Comparison of ENCODE assay signal across 7 cellular contexts in the genomic region with DNA sequence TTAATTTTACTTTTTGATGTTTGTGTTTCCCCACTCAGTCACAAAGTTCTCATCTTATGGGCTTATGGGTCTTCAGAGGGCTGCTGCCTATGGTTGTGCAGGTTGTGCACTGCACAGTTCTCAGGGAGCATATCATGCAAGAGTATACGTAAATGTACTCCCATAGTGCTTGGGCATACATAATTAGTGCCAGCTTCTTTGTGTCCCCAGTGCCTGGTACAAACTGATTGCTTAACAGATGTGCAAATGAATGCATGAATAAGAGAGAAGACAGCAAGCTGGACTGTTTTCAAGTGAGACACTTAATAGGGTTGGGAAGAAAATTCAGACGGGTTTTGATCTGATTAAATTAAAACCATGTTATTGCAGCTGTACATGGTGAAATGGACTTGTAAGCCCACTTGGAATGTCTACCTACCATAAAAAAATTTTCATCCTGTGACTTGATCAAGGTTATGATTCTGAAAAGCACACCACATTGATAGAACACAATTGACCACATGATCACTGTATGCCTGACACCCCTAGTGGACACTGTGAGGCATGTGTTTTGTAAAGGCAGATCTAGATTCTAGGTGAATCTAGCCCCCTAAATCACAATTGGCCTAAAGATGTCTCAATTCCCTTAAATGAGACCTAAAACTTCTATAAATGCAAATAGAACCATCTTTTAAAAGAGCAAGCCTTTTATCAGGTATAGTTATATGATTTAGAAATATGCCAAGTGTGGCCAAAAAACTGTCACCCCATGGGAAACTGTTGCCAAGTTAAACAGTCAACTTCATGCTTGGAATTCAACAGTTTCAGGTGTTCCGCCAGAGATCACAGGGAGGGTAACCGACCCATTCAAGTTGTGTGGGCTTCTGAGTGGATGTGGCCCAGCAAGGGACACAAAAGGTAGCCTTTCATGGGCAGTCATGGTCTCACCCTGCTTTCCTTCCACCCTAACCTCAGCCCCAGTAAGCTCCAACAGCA. TPM values are rescaled to one million over a fixed set of nuclear protein-coding genes. Genes with fewer than 3 reads are reported as not detected.
DNase-seq lines count a peak whose midpoint lies in the region; ATAC-seq and TF ChIP-seq lines count a peak whose summit lies in the region.

No MANE protein-coding gene starts in this region.

- peaks cover 0 to 3% (median 3%) of the 10 kb centered on the region in 5 donors for H3K27me3 Mint-ChIP-seq in naive thymus-derived CD8-positive, alpha-beta T cell

- peaks cover 0 to 11% (median 4%) of the 10 kb centered on the region in 4 donors for H3K36me3 ChIP-seq in sigmoid colon

- TF ChIP-seq EP300 in sigmoid colon (IDR thresholded peaks at IDR 0.05) = no peak

- H3K4me3 Mint-ChIP-seq in naive thymus-derived CD8-positive, alpha-beta T cell = no peak overlapping the region

- no peaks in the 10 kb centered on the region for H3K36me3 Mint-ChIP-seq in naive thymus-derived CD8-positive, alpha-beta T cell

- in situ Hi-C loops in GM13976 (cut with MboI; ENCODE audit: low sequenced_read_pairs, unreplicated experiment) = no loop called here

- no peak for ATAC-seq in naive thymus-derived CD8-positive, alpha-beta T cell
- ATAC-seq in HG03439 (IDR thresholded peaks at IDR 0.05; ENCODE audit: unreplicated experiment) = no peak

- no peaks in the 10 kb centered on the region for H3K9me3 Mint-ChIP-seq in naive thymus-derived CD8-positive, alpha-beta T cell

- TF ChIP-seq POLR2A in sigmoid colon (IDR thresholded peaks at IDR 0.05) = no peak

- H3K4me3 ChIP-seq in epithelial cell of esophagus (ENCODE audit: low read length) (no peak overlapping the region), sigmoid colon (no peak overlapping the region)

- POLR2A ChIA-PET in naive thymus-derived CD8-positive, alpha-beta T cell (lab: Charles Lee) = no interaction called here

- WGBS in sigmoid colon, 2 donors = 87 to 89% methylated on average over 4 of the region's 4 CpGs

- no peak overlapping the region for H3K27ac Mint-ChIP-seq in naive thymus-derived CD8-positive, alpha-beta T cell

- peaks cover 0 to 82% (median 35%) of the 10 kb centered on the region in 4 donors for H3K4me1 ChIP-seq in sigmoid colon

- no peak for TF ChIP-seq CTCF in GM13976 (IDR thresholded peaks at IDR 0.05; ENCODE audit: borderline replicate concordance, control extremely low read depth, extremely low read depth, insufficient read depth, missing control alignments)
- TF ChIP-seq CTCF in epithelial cell of esophagus (IDR thresholded peaks at IDR 0.05; ENCODE audit: insufficient read depth, low read depth, low read length, missing control alignments) = peak; percentile 38
- TF ChIP-seq CTCF in sigmoid colon (IDR thresholded peaks at IDR 0.05) = peak in 1 of 4 experiments; percentile 24

- intact Hi-C loops in sigmoid colon (cut with DNase I) = no loop called here

- H3K27me3 ChIP-seq in sigmoid colon = no peaks in the 10 kb centered on the region

- H3K27ac ChIP-seq in sigmoid colon = peak overlapping the region in 3 of 4 donors; percentile 34 to 81 (median 37)

- peaks cover 0 to 15% (median 0%) of the 10 kb centered on the region in 4 donors for H3K4me1 Mint-ChIP-seq in naive thymus-derived CD8-positive, alpha-beta T cell

- DNase-seq in GM13976 (ENCODE audit: low spot score) (peak; percentile 49), NCI-H69 (lab: John Stamatoyannopoulos, UW) (peak; percentile 54), epithelial cell of esophagus (ENCODE audit: low read depth) (no peak), sigmoid colon (no peak), cerebellum (ENCODE audit: low spot score) (no peak)
- no peak for DNase-seq in naive thymus-derived CD8-positive, alpha-beta T cell

- H3K9me3 ChIP-seq in sigmoid colon = no peaks in the 10 kb centered on the region

RNA-seq across cellular contexts. Expression of a gene that starts 27.9 kb away (rescaled TPM):
- total RNA-seq in sigmoid colon (10 to 100 TPM; 11.7 to 18.3 (median 16.3) TPM), cerebellum (11.7 TPM)
- polyA plus RNA-seq in sigmoid colon = 1 to 10 TPM in 1 of 3 donors, under 1 TPM in 2; 0.23 to 2.4 (median 0.60) TPM
- total RNA-seq in naive thymus-derived CD8-positive, alpha-beta T cell = not detected
- under 1 TPM in 1 of 3 donors, not detected in 2; 0.07 TPM for polyA plus RNA-seq in naive thymus-derived CD8-positive, alpha-beta T cell

Comparison
In these comparisons a context has a peak if more than half of its experiments do, and no peak if none do; other contexts are left out.
1. DNase-seq: peak in GM13976 (single experiment) and NCI-H69 (single experiment); none in epithelial cell of esophagus (single experiment), sigmoid colon (single experiment), naive thymus-derived CD8-positive, alpha-beta T cell (0 of 10) and cerebellum (single experiment).
2. RNA of a gene that starts 27.9 kb away (total RNA-seq): 11.7 to 18.3 TPM in sigmoid colon and 11.7 TPM in cerebellum (single experiment); not detected in naive thymus-derived CD8-positive, alpha-beta T cell; every median in the first group is over 10 times any median in the second.